Comparison of ENCODE assay signal across 9 cellular contexts in genomic region chr2:29196792-29197788, GRCh38.
DNase-seq lines count a peak whose midpoint lies in the region; TF ChIP-seq lines count a peak whose summit lies in the region.
"Had no signal": no experiment of that assay in that cellular context is flagged by ENCODE, and none has a peak within 500 bp of the region (broad histone marks: within the 10 kb centered on the region; RNA-seq: fewer than 3 reads in every experiment).

No MANE protein-coding gene starts in this region.

- H3K27ac Mint-ChIP-seq in progenitor cell of endocrine pancreas = no peak overlapping the region

- H2AFZ ChIP-seq in Loucy (ENCODE audit: low read length) = peak overlapping the region; percentile 53; the same call in 1 of the 2 replicates

- DNase-seq in NCI-H446 (lab: John Stamatoyannopoulos, UW) (peak; percentile 9 to 45), NCI-H446 treated with DMSO at 0.1 percent for 48 hours (lab: John Stamatoyannopoulos, UW) (no peak), SJCRH30 (peak; percentile 74 to 86), glomerular visceral epithelial cell (ENCODE audit: extremely low spot score) (peak; percentile 70), progenitor cell of endocrine pancreas (ENCODE audit: low spot score, unreplicated experiment) (peak; percentile 77), vagina (ENCODE audit: extremely low spot score in 2 of 2) (no peak)
- peak; percentile 16 to 66 (median 50) for DNase-seq in activated naive CD4-positive, alpha-beta T cell (lab: John Stamatoyannopoulos, UW)

- no peak overlapping the region for H3K4me2 ChIP-seq in Loucy (ENCODE audit: low read depth, low read length, poor library complexity, severe bottlenecking)
- H3K4me2 ChIP-seq: BLaER1 treated with 17β-estradiol and CSF1 and Interleukin-3, amounts not matched to agents 10 nM and 100 nM had no signal

- no peak overlapping the region for H3K27ac ChIP-seq in SJCRH30
- no peak overlapping the region for H3K27ac ChIP-seq in vagina
- H3K27ac ChIP-seq: BLaER1 treated with 17β-estradiol and CSF1 and Interleukin-3, amounts not matched to agents 10 nM and 100 nM had no signal

- H3K9ac ChIP-seq in Loucy (ENCODE audit: low read depth, low read length, poor library complexity, severe bottlenecking) = no peak overlapping the region
- H3K9ac ChIP-seq: BLaER1 treated with 17β-estradiol and CSF1 and Interleukin-3, amounts not matched to agents 10 nM and 100 nM had no signal

- no peak overlapping the region for H3K4me3 Mint-ChIP-seq in progenitor cell of endocrine pancreas (ENCODE audit: low read depth)

- H3F3A ChIP-seq in Loucy (ENCODE audit: low read depth) = no peaks in the 10 kb centered on the region

- H3K4me1 ChIP-seq in Loucy (ENCODE audit: insufficient read depth, low read length, poor library complexity, severe bottlenecking) = no peaks in the 10 kb centered on the region
- no peaks in the 10 kb centered on the region for H3K4me1 ChIP-seq in SJCRH30
- H3K4me1 ChIP-seq in vagina = no peaks in the 10 kb centered on the region

- H3K9me2 ChIP-seq in Loucy (replicated peaks; ENCODE audit: low read depth, low read length) = no peaks in the 10 kb centered on the region

- TF ChIP-seq POLR2A in vagina (IDR thresholded peaks at IDR 0.05) = no peak

- H4K20me1 ChIP-seq in Loucy (ENCODE audit: insufficient read depth, low read length, poor library complexity, severe bottlenecking) = no peaks in the 10 kb centered on the region
- H4K20me1 ChIP-seq: BLaER1 treated with 17β-estradiol and CSF1 and Interleukin-3, amounts not matched to agents 10 nM and 100 nM had no signal

- H3K27me3 ChIP-seq in Loucy (ENCODE audit: insufficient read depth, low read length, poor library complexity, severe bottlenecking) (no peaks in the 10 kb centered on the region), SJCRH30 (no peaks in the 10 kb centered on the region), vagina (no peaks in the 10 kb centered on the region)
- H3K27me3 ChIP-seq: BLaER1 treated with 17β-estradiol and CSF1 and Interleukin-3, amounts not matched to agents 10 nM and 100 nM had no signal

- H3K9me3 ChIP-seq in Loucy (ENCODE audit: insufficient read depth, low read depth, low read length) = no peaks in the 10 kb centered on the region
- no peaks in the 10 kb centered on the region for H3K9me3 ChIP-seq in SJCRH30 (replicated peaks)
- no peaks in the 10 kb centered on the region for H3K9me3 ChIP-seq in vagina
- H3K9me3 ChIP-seq: BLaER1 treated with 17β-estradiol and CSF1 and Interleukin-3, amounts not matched to agents 10 nM and 100 nM had no signal

- peak; percentile 94 for TF ChIP-seq CTCF in Loucy (conservative IDR thresholded peaks at IDR 0.05; ENCODE audit: low read length)
- peak; percentile 91 for TF ChIP-seq CTCF in progenitor cell of endocrine pancreas (IDR thresholded peaks at IDR 0.05; ENCODE audit: unreplicated experiment)
- peak; percentile 58 to 72 (median 68) for TF ChIP-seq CTCF in vagina (IDR thresholded peaks at IDR 0.05)

- intact Hi-C loops in vagina (cut with DNase I) = loop anchor here (2.0 kb wide), 1 partner anchor 240 kb away; no protein-coding TSS in a partner anchor

- no peaks in the 10 kb centered on the region for H3K4me1 Mint-ChIP-seq in progenitor cell of endocrine pancreas (ENCODE audit: low read depth)

- H3K36me3 ChIP-seq in Loucy (ENCODE audit: insufficient read depth, low read length) = no peaks in the 10 kb centered on the region
- H3K36me3 ChIP-seq in SJCRH30 = peaks cover 5% of the 10 kb centered on the region; the same call in 1 of the 2 replicates
- no peaks in the 10 kb centered on the region for H3K36me3 ChIP-seq in vagina
- H3K36me3 ChIP-seq: BLaER1 treated with 17β-estradiol and CSF1 and Interleukin-3, amounts not matched to agents 10 nM and 100 nM had no signal

- no peaks in the 10 kb centered on the region for H3K36me3 Mint-ChIP-seq in progenitor cell of endocrine pancreas (ENCODE audit: insufficient read depth)

- no peak overlapping the region for H3K4me3 ChIP-seq in Loucy (ENCODE audit: low read length, poor library complexity, severe bottlenecking)
- no peak overlapping the region for H3K4me3 ChIP-seq in SJCRH30
- H3K4me3 ChIP-seq in vagina = no peak overlapping the region
- H3K4me3 ChIP-seq: BLaER1 treated with 17β-estradiol and CSF1 and Interleukin-3, amounts not matched to agents 10 nM and 100 nM had no signal

- no peaks in the 10 kb centered on the region for H3K9me3 Mint-ChIP-seq in progenitor cell of endocrine pancreas (ENCODE audit: low read depth)

- H3K79me2 ChIP-seq in Loucy (ENCODE audit: insufficient read depth, low read length) = no peaks in the 10 kb centered on the region

- peaks cover 3% of the 10 kb centered on the region for H3K27me3 Mint-ChIP-seq in progenitor cell of endocrine pancreas

Comparison
In these comparisons a context has a peak if more than half of its experiments do, and no peak if none do; other contexts are left out.
1. DNase-seq: peak in NCI-H446 (2 of 2), SJCRH30 (2 of 2), activated naive CD4-positive, alpha-beta T cell (4 of 4), glomerular visceral epithelial cell (single experiment) and progenitor cell of endocrine pancreas (single experiment); none in NCI-H446 treated with DMSO at 0.1 percent for 48 hours (single experiment) and vagina (0 of 2).
2. Peak in every context shown above with its lines, with median percentiles within 50 percentile points of each other: CTCF ChIP-seq.